ENCODE assay signal across 14 cellular contexts in the genomic region with DNA sequence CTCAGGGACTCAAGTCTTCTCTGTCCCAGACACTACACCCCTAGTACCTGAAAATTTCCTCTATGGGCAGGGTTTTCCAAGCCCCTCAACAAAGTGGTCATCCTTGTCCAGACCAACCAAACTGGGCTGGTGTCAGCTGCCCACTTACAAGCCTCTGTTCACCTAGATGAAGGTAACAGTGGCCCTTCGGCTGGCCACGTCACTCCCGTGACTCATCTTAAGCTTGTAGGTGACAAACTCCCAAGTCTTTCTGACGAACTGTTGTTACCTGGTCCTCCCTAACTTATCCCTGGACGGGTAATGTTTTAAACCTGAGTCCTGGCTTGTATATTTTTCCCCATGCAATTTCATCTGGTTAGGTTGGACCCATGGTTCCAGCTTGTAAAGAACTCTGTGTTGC. TPM values are rescaled to one million over a fixed set of nuclear protein-coding genes. Genes with fewer than 3 reads are reported as not detected.
A peak's percentile ranks its signal among the peaks of the same experiment; 100 is the strongest.
DNase-seq lines count a peak whose midpoint lies in the region; ATAC-seq and TF ChIP-seq lines count a peak whose summit lies in the region.
"Had no signal": no experiment of that assay in that cellular context is flagged by ENCODE, and none has a peak within 500 bp of the region (broad histone marks: within the 10 kb centered on the region; RNA-seq: fewer than 3 reads in every experiment).

No MANE protein-coding gene starts in this region.

- peaks cover 26% of the 10 kb centered on the region for H3K4me1 ChIP-seq in cardiac muscle cell (ENCODE audit: low read depth)
- H3K4me1 ChIP-seq in right cardiac atrium (ENCODE audit: control insufficient read depth, insufficient read depth, low read length): peaks cover 18% of the 10 kb centered on the region
- peaks cover 54 to 59% of the 10 kb centered on the region in 2 donors for H3K4me1 ChIP-seq in naive thymus-derived CD4-positive, alpha-beta T cell (ENCODE audit: control insufficient read depth in 2 of 2, insufficient read depth in 2 of 2, low read length in 2 of 2)
- H3K4me1 ChIP-seq in vagina: peaks cover 31% of the 10 kb centered on the region

- H3K36me3 ChIP-seq in cardiac muscle cell: no peaks in the 10 kb centered on the region
- no peaks in the 10 kb centered on the region for H3K36me3 ChIP-seq in brain microvascular endothelial cell (replicated peaks)
- no peaks in the 10 kb centered on the region for H3K36me3 ChIP-seq in naive thymus-derived CD4-positive, alpha-beta T cell (ENCODE audit: control insufficient read depth in 2 of 3, insufficient read depth in 3 of 3, low read length in 3 of 3)
- H3K36me3 ChIP-seq in vagina: no peaks in the 10 kb centered on the region
- H3K36me3 ChIP-seq: heart left ventricle had no signal

- in situ Hi-C loops in brain microvascular endothelial cell (cut with HindIII; ENCODE audit: low pct_ligation_motif_present, low sequenced_read_pairs) (no loop called here), G401 (cut with HindIII; ENCODE audit: low sequenced_read_pairs) (no loop called here)

- TF ChIP-seq CTCF in cardiac muscle cell (IDR thresholded peaks at IDR 0.05; ENCODE audit: low read depth, low read length) (no peak), brain microvascular endothelial cell (IDR thresholded peaks at IDR 0.05; ENCODE audit: low read depth, low read length, missing control alignments) (no peak), vagina (IDR thresholded peaks at IDR 0.05) (no peak)

- H3K9me3 Mint-ChIP-seq in naive thymus-derived CD4-positive, alpha-beta T cell: peaks cover 0 to 3% (median 0%) of the 10 kb centered on the region in 11 donors
- H3K9me3 Mint-ChIP-seq: T-helper 2 cell treated with Interferon-gamma antibody and Interleukin-4, amounts not matched to agents 5 μg/mL and 100 μg/mL, for 36 hours had no signal

- H3K4me3 Mint-ChIP-seq in naive thymus-derived CD4-positive, alpha-beta T cell: peak overlapping the region in 2 of 10 donors; percentile 6 to 39
- H3K4me3 Mint-ChIP-seq: T-helper 2 cell treated with Interferon-gamma antibody and Interleukin-4, amounts not matched to agents 5 μg/mL and 100 μg/mL, for 36 hours had no signal

- POLR2A ChIA-PET in naive thymus-derived CD4-positive, alpha-beta T cell (lab: Charles Lee): interaction anchor here (0.9 to 1.2 kb wide), 2 partner anchors 26 to 38 kb away, joined by 4 read pairs; no protein-coding TSS in a partner anchor

- intact Hi-C loops in right cardiac atrium (cut with DNase I) (no loop called here), vagina (cut with DNase I) (no loop called here)
- intact Hi-C loops in naive thymus-derived CD4-positive, alpha-beta T cell (cut with micrococcal nuclease): no loop called here

- peaks cover 45 to 92% (median 83%) of the 10 kb centered on the region in 7 donors for H3K4me1 Mint-ChIP-seq in naive thymus-derived CD4-positive, alpha-beta T cell

- WGBS in right cardiac atrium: 93% methylated on average over 5 of the region's 5 CpGs

- H3K9me3 ChIP-seq in cardiac muscle cell (ENCODE audit: low read depth) (no peaks in the 10 kb centered on the region), right cardiac atrium (ENCODE audit: control insufficient read depth, low read length) (no peaks in the 10 kb centered on the region), vagina (no peaks in the 10 kb centered on the region)
- H3K9me3 ChIP-seq in naive thymus-derived CD4-positive, alpha-beta T cell (ENCODE audit: control insufficient read depth in 2 of 3, low read length in 3 of 3): no peaks in the 10 kb centered on the region
- H3K9me3 ChIP-seq: heart left ventricle had no signal

- CTCF ChIA-PET in naive thymus-derived CD4-positive, alpha-beta T cell (lab: Charles Lee): no interaction called here

- H3K27ac Mint-ChIP-seq in naive thymus-derived CD4-positive, alpha-beta T cell: peak overlapping the region in 6 of 9 donors; percentile 46 to 98 (median 64)
- H3K27ac Mint-ChIP-seq: T-helper 2 cell treated with Interferon-gamma antibody and Interleukin-4, amounts not matched to agents 5 μg/mL and 100 μg/mL, for 36 hours had no signal

- DNase-seq in cardiac muscle cell (ENCODE audit: low read depth in 1 of 2, low spot score in 1 of 2): no peak
- DNase-seq in right cardiac atrium: no peak
- DNase-seq in brain microvascular endothelial cell: no peak
- DNase-seq in naive thymus-derived CD4-positive, alpha-beta T cell: no peak
- DNase-seq in vagina (ENCODE audit: extremely low spot score in 2 of 2): no peak
- DNase-seq in cortex of kidney (lab: John Stamatoyannopoulos, UW): no peak
- DNase-seq in G401 (ENCODE audit: low spot score): no peak
- DNase-seq: NCI-H2107 had no signal

- H3K36me3 Mint-ChIP-seq in naive thymus-derived CD4-positive, alpha-beta T cell: peaks cover 0 to 12% (median 3%) of the 10 kb centered on the region in 5 donors

- H3K27me3 ChIP-seq in cardiac muscle cell: no peaks in the 10 kb centered on the region
- no peaks in the 10 kb centered on the region for H3K27me3 ChIP-seq in right cardiac atrium (ENCODE audit: control insufficient read depth, insufficient read depth)
- H3K27me3 ChIP-seq in brain microvascular endothelial cell (replicated peaks): no peaks in the 10 kb centered on the region
- H3K27me3 ChIP-seq in naive thymus-derived CD4-positive, alpha-beta T cell (ENCODE audit: control insufficient read depth in 2 of 2, insufficient read depth in 2 of 2, low read length in 2 of 2): no peaks in the 10 kb centered on the region
- no peaks in the 10 kb centered on the region for H3K27me3 ChIP-seq in vagina
- H3K27me3 ChIP-seq: heart left ventricle had no signal

- H3K27ac ChIP-seq in cardiac muscle cell (peak overlapping the region; percentile 34), right cardiac atrium (ENCODE audit: low read length) (no peak overlapping the region), brain microvascular endothelial cell (peak overlapping the region; percentile 43), vagina (peak overlapping the region; percentile 43)
- H3K27ac ChIP-seq in naive thymus-derived CD4-positive, alpha-beta T cell (ENCODE audit: low read depth, low read length): no peak overlapping the region

- no peaks in the 10 kb centered on the region for H3K27me3 Mint-ChIP-seq in naive thymus-derived CD4-positive, alpha-beta T cell

- ATAC-seq in right cardiac atrium: no peak
- ATAC-seq in naive thymus-derived CD4-positive, alpha-beta T cell: no peak
- ATAC-seq in GM18873 (IDR thresholded peaks at IDR 0.05; ENCODE audit: low FRiP score, unreplicated experiment): no peak

- no peak overlapping the region for H3K4me3 ChIP-seq in cardiac muscle cell
- no peak overlapping the region for H3K4me3 ChIP-seq in right cardiac atrium (ENCODE audit: low read length)
- H3K4me3 ChIP-seq in brain microvascular endothelial cell (ENCODE audit: low read depth, low read length): no peak overlapping the region
- H3K4me3 ChIP-seq in naive thymus-derived CD4-positive, alpha-beta T cell (ENCODE audit: low read length): no peak overlapping the region
- H3K4me3 ChIP-seq in vagina: no peak overlapping the region
- H3K4me3 ChIP-seq: heart left ventricle had no signal

- no peak for TF ChIP-seq POLR2A in vagina (IDR thresholded peaks at IDR 0.05)

RNA-seq across cellular contexts. Expression of gene CXCR5, which starts 4.7 kb away (rescaled TPM):
- total RNA-seq in cardiac muscle cell: not detected in 2 replicates
- not detected in 2 replicates for polyA plus RNA-seq in cardiac muscle cell
- total RNA-seq in right cardiac atrium: not detected
- 0.34 TPM for polyA plus RNA-seq in right cardiac atrium
- total RNA-seq in naive thymus-derived CD4-positive, alpha-beta T cell: 1 to 10 TPM in 4 of 5 experiments, under 1 TPM in 1; 0.41 to 2.9 (median 2.1) TPM
- 1 to 10 TPM in 1 of 2 donors, under 1 TPM in 1; 0.60 to 1.1 TPM for polyA plus RNA-seq in naive thymus-derived CD4-positive, alpha-beta T cell
- not detected for total RNA-seq in vagina
- total RNA-seq in G401 (2014; rRNA removed; shearing (Covaris generic)): not detected in 2 replicates
- total RNA-seq: LHCN-M2, lung microvascular endothelial cell, urinary bladder had no signal

RNA-seq across cellular contexts. Expression of gene BCL9L, which starts 37.3 kb away (rescaled TPM):
- total RNA-seq in cardiac muscle cell: 15.9 and 22.9 TPM in 2 replicates
- polyA plus RNA-seq in cardiac muscle cell: 10.0 and 11.2 TPM in 2 replicates
- total RNA-seq in right cardiac atrium: 10 to 100 TPM; 44.0 to 76.7 (median 54.6) TPM
- 29.9 TPM for polyA plus RNA-seq in right cardiac atrium
- total RNA-seq in naive thymus-derived CD4-positive, alpha-beta T cell: 100 to 1,000 TPM in 4 of 5 experiments, 10 to 100 TPM in 1; 67.8 to 269 (median 266) TPM
- polyA plus RNA-seq in naive thymus-derived CD4-positive, alpha-beta T cell: 1 to 10 TPM; 6.7 to 7.2 TPM
- 30.0 TPM for total RNA-seq in vagina
- 10.2 and 13.4 TPM in 2 replicates for total RNA-seq in G401 (2014; rRNA removed; shearing (Covaris generic))

Comparison
In these comparisons a context has a peak if more than half of its experiments do, and no peak if none do; other contexts are left out.
1. H3K27ac ChIP-seq: peak in cardiac muscle cell (single experiment), brain microvascular endothelial cell (single experiment) and vagina (single experiment); none in right cardiac atrium (single experiment) and naive thymus-derived CD4-positive, alpha-beta T cell (single experiment).